Comparison of ENCODE assay signal across 17 cellular contexts in genomic region chr7:129391546-129392211, GRCh38.
"Had no signal": no experiment of that assay in that cellular context is flagged by ENCODE, and none has a peak within 500 bp of the region (broad histone marks: within the 10 kb centered on the region; RNA-seq: fewer than 3 reads in every experiment).

No MANE protein-coding gene starts in this region.

- H3K27me3 Mint-ChIP-seq: brain; natural killer cell treated with Interleukin-12 subunit alpha and Interleukin-12 subunit beta and Interleukin-15 and Interleukin-18, amount 100 ng/mL, for 72 hours had no signal

- H3K4me3 ChIP-seq: pancreas, sigmoid colon, spleen, upper lobe of left lung had no signal

- H3K4me1 Mint-ChIP-seq: mesothelial cell of epicardium had no signal

- H3K27ac Mint-ChIP-seq: activated naive CD4-positive, alpha-beta T cell treated with anti-CD3 and anti-CD28 coated beads, Interleukin-2, amount 50 U/mL, for 72 hours; mesothelial cell of epicardium; WTC11 had no signal

- H3K4me3 Mint-ChIP-seq: mesothelial cell of epicardium; natural killer cell treated with Interleukin-12 subunit alpha and Interleukin-12 subunit beta and Interleukin-15 and Interleukin-18, amount 100 ng/mL, for 72 hours; WTC11 had no signal

- H3K36me3 Mint-ChIP-seq: activated naive CD4-positive, alpha-beta T cell treated with anti-CD3 and anti-CD28 coated beads, Interleukin-2, amount 50 U/mL, for 72 hours; natural killer cell treated with Interleukin-12 subunit alpha and Interleukin-12 subunit beta and Interleukin-15 and Interleukin-18, amount 100 ng/mL, for 72 hours had no signal

- H3K9me3 ChIP-seq: pancreas, sigmoid colon, spleen, upper lobe of left lung had no signal

- H3K27ac ChIP-seq: pancreas, spleen, upper lobe of left lung had no signal

- DNase-seq: activated gamma-delta T cell treated with Interleukin-2 at 50 U/mL for 16 hours; activated T-cell treated with anti-CD3 and anti-CD28 coated beads, Interleukin-2, amount 50 U/mL, for 1 hour; aorta; central memory CD4-positive, alpha-beta T cell; kidney; pancreas; sigmoid colon; spleen; stimulated activated CD4-positive, alpha-beta T cell treated with anti-CD3 and anti-CD28 coated beads, Interleukin-4, amount 100 ng/mL, for 1 hour; stimulated activated naive CD4-positive, alpha-beta T cell; T-helper 9 cell; upper lobe of left lung had no signal

- H3K9me3 Mint-ChIP-seq: activated naive CD4-positive, alpha-beta T cell treated with anti-CD3 and anti-CD28 coated beads, Interleukin-2, amount 50 U/mL, for 72 hours; brain; mesothelial cell of epicardium; natural killer cell treated with Interleukin-12 subunit alpha and Interleukin-12 subunit beta and Interleukin-15 and Interleukin-18, amount 100 ng/mL, for 72 hours; WTC11 had no signal

- H3K4me1 ChIP-seq: pancreas, spleen had no signal

- H3K27me3 ChIP-seq: pancreas, sigmoid colon, spleen, upper lobe of left lung had no signal
